1 cellular context compared by ENCODE assay signal in genomic region chr14:33909380-33910084, GRCh38.
A peak's percentile ranks its signal among the peaks of the same experiment; 100 is the strongest.
TF ChIP-seq lines count a peak whose summit lies in the region.

No MANE protein-coding gene starts in this region.

TF ChIP-seq in HepG2, 621 proteins besides CTCF, POLR2A, EP300 and RAD21 (continued from another document and continues in another):
- TF ChIP-seq ZNF800 (CRISPR knock-in tag; IDR thresholded peaks at IDR 0.05) = peak; percentile 52; the same call in 1 of the 2 replicates
- TF ChIP-seq ZNF691 (CRISPR knock-in tag; IDR thresholded peaks at IDR 0.05; ENCODE audit: borderline replicate concordance, low read depth) = no peak
- peak; percentile 89; the same call in 1 of the 2 replicates for TF ChIP-seq RCOR2 (CRISPR knock-in tag; IDR thresholded peaks at IDR 0.05)
- no peak for TF ChIP-seq ZNF230 (CRISPR knock-in tag; IDR thresholded peaks at IDR 0.05)
- peak; percentile 98 for TF ChIP-seq FOXA3 (CRISPR knock-in tag; IDR thresholded peaks at IDR 0.05)
- peak; percentile 95 for TF ChIP-seq NCOR1 (IDR thresholded peaks at IDR 0.05; ENCODE audit: borderline replicate concordance, low read length)
- no peak for TF ChIP-seq ATF6 (CRISPR knock-in tag; conservative IDR thresholded peaks at IDR 0.05)
- TF ChIP-seq FOXO1 (CRISPR knock-in tag; IDR thresholded peaks at IDR 0.05) = peak; percentile 95
- TF ChIP-seq TGIF2 (CRISPR knock-in tag; IDR thresholded peaks at IDR 0.05) = no peak
- TF ChIP-seq ZNF280D (CRISPR knock-in tag; IDR thresholded peaks at IDR 0.05) = peak; percentile 88; the same call in 1 of the 2 replicates
- TF ChIP-seq ZMAT5 (CRISPR knock-in tag; IDR thresholded peaks at IDR 0.05; ENCODE audit: borderline replicate concordance, low read depth) = no peak
- TF ChIP-seq FOXM1 (CRISPR knock-in tag; IDR thresholded peaks at IDR 0.05) = no peak
- 0 out of 2 replicates have a peak, but pooled peaks have one; percentile 48 for TF ChIP-seq TBP (CRISPR knock-in tag; IDR thresholded peaks at IDR 0.05)
- TF ChIP-seq KDM3A (CRISPR knock-in tag; IDR thresholded peaks at IDR 0.05; ENCODE audit: low read depth) = peak; percentile 86; the same call in 1 of the 2 replicates
- peak; percentile 44; the same call in 1 of the 2 replicates for TF ChIP-seq DMAP1 (CRISPR knock-in tag; IDR thresholded peaks at IDR 0.05)
- peak; percentile 99 for TF ChIP-seq FOXP4 (CRISPR knock-in tag; IDR thresholded peaks at IDR 0.05)
- no peak for TF ChIP-seq CSRNP1 (CRISPR knock-in tag; IDR thresholded peaks at IDR 0.05)
- TF ChIP-seq NRL (CRISPR knock-in tag; IDR thresholded peaks at IDR 0.05; ENCODE audit: borderline replicate concordance) = no peak
- TF ChIP-seq ATF4 (CRISPR knock-in tag; IDR thresholded peaks at IDR 0.05) = peak in 1 of 2 experiments; percentile 70; a peak in 2 of 4 replicates
- TF ChIP-seq ZNF879 (CRISPR knock-in tag; IDR thresholded peaks at IDR 0.05) = no peak
- TF ChIP-seq KMT2A (CRISPR knock-in tag; IDR thresholded peaks at IDR 0.05) = no peak
- no peak for TF ChIP-seq GLMP (CRISPR knock-in tag; IDR thresholded peaks at IDR 0.05; ENCODE audit: borderline replicate concordance)
- peak; percentile 94 for TF ChIP-seq ZNF317 (CRISPR knock-in tag; IDR thresholded peaks at IDR 0.05)
- no peak for TF ChIP-seq ZNF382 (CRISPR knock-in tag; IDR thresholded peaks at IDR 0.05; ENCODE audit: borderline replicate concordance)
- no peak for TF ChIP-seq ZNF234 (CRISPR knock-in tag; conservative IDR thresholded peaks at IDR 0.05)
- TF ChIP-seq RELA (CRISPR knock-in tag; IDR thresholded peaks at IDR 0.05) = no peak
- TF ChIP-seq KAT2B (IDR thresholded peaks at IDR 0.05; ENCODE audit: borderline replicate concordance, low read depth, low read length) = no peak
- no peak for TF ChIP-seq ONECUT2 (CRISPR knock-in tag; IDR thresholded peaks at IDR 0.05)
- TF ChIP-seq SATB2 (CRISPR knock-in tag; IDR thresholded peaks at IDR 0.05) = no peak
- TF ChIP-seq THRA (CRISPR knock-in tag; IDR thresholded peaks at IDR 0.05; ENCODE audit: borderline replicate concordance) = peak; percentile 75
- no peak for TF ChIP-seq ZNF326 (CRISPR knock-in tag; IDR thresholded peaks at IDR 0.05; ENCODE audit: borderline replicate concordance)
- no peak for TF ChIP-seq PHB2 (IDR thresholded peaks at IDR 0.05; ENCODE audit: partially characterized antibody)
- no peak for TF ChIP-seq THAP8 (CRISPR knock-in tag; IDR thresholded peaks at IDR 0.05; ENCODE audit: borderline replicate concordance)
- peak; percentile 58; the same call in 1 of the 2 replicates for TF ChIP-seq RERE (CRISPR knock-in tag; IDR thresholded peaks at IDR 0.05; ENCODE audit: low read depth)
- no peak for TF ChIP-seq REXO4 (CRISPR knock-in tag; IDR thresholded peaks at IDR 0.05; ENCODE audit: borderline replicate concordance)
- no peak for TF ChIP-seq ZFYVE20 (CRISPR knock-in tag; IDR thresholded peaks at IDR 0.05; ENCODE audit: borderline replicate concordance, low read depth)
